Comparison of ENCODE assay signal across 1 cellular context in genomic region chr1:21664806-21665588, GRCh38.
TF ChIP-seq lines count a peak whose summit lies in the region.

No MANE protein-coding gene starts in this region.

TF ChIP-seq in H1, 55 proteins besides CTCF, POLR2A, EP300 and RAD21:
- TF ChIP-seq POLR2AphosphoS5 (IDR thresholded peaks at IDR 0.05; ENCODE audit: low read depth, low read length) (no peak), SAP30 (IDR thresholded peaks at IDR 0.05; ENCODE audit: insufficient read depth, insufficient replicate concordance, low read length) (no peak), KDM4A (IDR thresholded peaks at IDR 0.05; ENCODE audit: low read depth, low read length, severe bottlenecking) (no peak), MAFK (IDR thresholded peaks at IDR 0.05; ENCODE audit: low read depth, low read length) (no peak), BCL11A (IDR thresholded peaks at IDR 0.05; ENCODE audit: low read depth in 2 of 2, low read length in 2 of 2) (no peak), TAF7 (optimal IDR thresholded peaks at IDR 0.05; ENCODE audit: borderline replicate concordance, low read depth, low read length) (no peak), TCF12 (IDR thresholded peaks at IDR 0.05; ENCODE audit: low read depth, low read length) (no peak), HDAC2 (IDR thresholded peaks at IDR 0.05; ENCODE audit: borderline replicate concordance in 1 of 2, low read depth in 2 of 2, low read length in 2 of 2) (no peak)
TF ChIP-seq in H1: peak in this region for 0.
